In the genomic region with DNA sequence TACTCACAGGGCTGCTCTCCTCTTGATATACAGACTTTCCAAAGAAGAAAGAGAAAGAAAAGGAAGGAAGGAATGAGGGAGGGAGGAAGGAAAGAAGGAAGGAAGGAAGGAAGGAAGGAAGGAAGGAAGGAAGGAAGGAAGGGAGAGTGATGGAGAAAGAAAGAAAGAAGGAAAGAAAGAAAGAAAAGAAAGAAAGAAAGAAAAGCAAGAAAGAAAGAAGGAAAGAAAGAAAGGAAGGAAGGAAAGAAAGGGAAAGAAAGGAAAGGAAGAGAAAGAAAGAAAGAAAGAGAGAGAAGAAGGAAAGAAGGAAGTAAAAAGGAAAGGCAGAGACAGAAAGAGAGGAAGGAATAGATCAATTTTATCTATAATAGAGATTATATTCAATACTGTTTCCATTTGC, we compare ENCODE assay signal across 11 cellular contexts.
"Had no signal": no experiment of that assay in that cellular context is flagged by ENCODE, and none has a peak within 500 bp of the region (broad histone marks: within the 10 kb centered on the region; RNA-seq: fewer than 3 reads in every experiment).

No MANE protein-coding gene starts in this region.

- H3K4me3 ChIP-seq: GM23248, GM23338, HAP-1 had no signal

- H3K4me1 ChIP-seq: HAP-1 had no signal

- DNase-seq: GM23248, GOT3, H7, H9, HCEC 1CT, HFFc6 had no signal

- ATAC-seq: GM23338, HCT116 had no signal

- H3K9me3 Mint-ChIP-seq: GM23338, H9 had no signal

- H3K4me1 Mint-ChIP-seq: H9 had no signal

- H3K36me3 ChIP-seq: HAP-1 had no signal

- H3K4me3 Mint-ChIP-seq: GM23338, H9, HFFc6 had no signal

- H2AFZ ChIP-seq: GM23248, GM23338 had no signal

- H3K27ac ChIP-seq: GM23248 had no signal

- H3K9me3 ChIP-seq: HAP-1 had no signal

- H3K4me2 ChIP-seq: GM23338 had no signal

- H3K9ac ChIP-seq: GM23248 had no signal

- H3K27ac Mint-ChIP-seq: GM23338, H9, HFFc6 had no signal

- FAIRE-seq: H1, H54 had no signal
